In genomic region chrX:16469870-16470269, GRCh38 we compare ENCODE assay signal across 1 cellular context.
TF ChIP-seq lines count a peak whose summit lies in the region.

No MANE protein-coding gene starts in this region.

TF ChIP-seq in SK-N-SH treated with all-trans-retinoic acid at 6 μM for 48 hours, 23 proteins besides CTCF, POLR2A, EP300 and RAD21 (continued from another document):
- TF ChIP-seq PATZ1 (CRISPR knock-in tag; IDR thresholded peaks at IDR 0.05; ENCODE audit: borderline replicate concordance) = no peak
